ENCODE assay signal across 8 cellular contexts in genomic region chr9:130106860-130107848, GRCh38. TPM values are rescaled to one million over a fixed set of nuclear protein-coding genes. Genes with fewer than 3 reads are reported as not detected.
DNase-seq lines count a peak whose midpoint lies in the region; ATAC-seq, FAIRE-seq and TF ChIP-seq lines count a peak whose summit lies in the region.

No MANE protein-coding gene starts in this region.

- peak overlapping the region in 1 of 12 donors; percentile 73 for H3K27ac ChIP-seq in heart left ventricle
- H3K27ac ChIP-seq in prostate gland: peak overlapping the region; percentile 41 to 51

- peak overlapping the region; percentile 48 to 74 for H3K27ac Mint-ChIP-seq in T-cell
- H3K27ac Mint-ChIP-seq in activated naive CD8-positive, alpha-beta T cell treated with anti-CD3 and anti-CD28 coated beads, Interleukin-2, amount 50 U/mL, for 24 hours: peak overlapping the region; percentile 88

- no peak overlapping the region for H3K4me3 Mint-ChIP-seq in T-cell
- peak overlapping the region; percentile 30 for H3K4me3 Mint-ChIP-seq in activated naive CD8-positive, alpha-beta T cell treated with anti-CD3 and anti-CD28 coated beads, Interleukin-2, amount 50 U/mL, for 24 hours

- no peaks in the 10 kb centered on the region for H3K27me3 ChIP-seq in GM06990 (replicated peaks; ENCODE audit: control insufficient read depth, insufficient read depth, low read length)
- H3K27me3 ChIP-seq in heart left ventricle: no peaks in the 10 kb centered on the region
- no peaks in the 10 kb centered on the region for H3K27me3 ChIP-seq in prostate gland (replicated peaks; ENCODE audit: insufficient read depth)

- DNase-seq in GM06990 (ENCODE audit: extremely low read depth, insufficient read length) (no peak), NCI-H1048 (lab: John Stamatoyannopoulos, UW) (peak; percentile 32), T-cell (peak; percentile 56 to 89 (median 81)), heart left ventricle (peak; percentile 69 to 91 (median 79)), prostate gland (ENCODE audit: low spot score) (peak; percentile 82), urothelium cell line (ENCODE audit: low spot score) (peak; percentile 64)
- DNase-seq in activated naive CD8-positive, alpha-beta T cell treated with anti-CD3 and anti-CD28 coated beads, Interleukin-2, amount 50 U/mL, for 24 hours: peak; percentile 86

- WGBS in heart left ventricle, 4 donors: 46 to 51% (median 48%) methylated on average over 12 of the region's 12 CpGs
- WGBS in prostate gland: 28% methylated on average over 12 of the region's 12 CpGs

- peak; percentile 78 to 92 (median 90) for ATAC-seq in T-cell (replicated peaks in 1 of 4)
- peak; percentile 94 for ATAC-seq in activated naive CD8-positive, alpha-beta T cell treated with anti-CD3 and anti-CD28 coated beads, Interleukin-2, amount 50 U/mL, for 24 hours
- ATAC-seq in heart left ventricle: peak in 3 of 4 donors; percentile 80 to 87 (median 86)
- no peak for ATAC-seq in HG03432 (IDR thresholded peaks at IDR 0.05; ENCODE audit: unreplicated experiment)

- CTCF ChIA-PET in T-cell (lab: Charles Lee): interaction anchor here (0.6 to 3.6 kb wide), 9 partner anchors 10 to 235 kb away, joined by 3 to 17 read pairs (median 6); no protein-coding TSS in a partner anchor

- peak; percentile 87 for FAIRE-seq in urothelium cell line (lab: Jason Lieb, UNC)

- H3K36me3 ChIP-seq in GM06990 (ENCODE audit: control insufficient read depth, insufficient read depth, low read length) (peaks cover 19% of the 10 kb centered on the region), heart left ventricle (peaks cover 0 to 97% (median 82%) of the 10 kb centered on the region in 9 donors), prostate gland (peaks cover 0 to 11% of the 10 kb centered on the region in 2 donors)

- H3K4me3 ChIP-seq in GM06990 (replicated peaks; ENCODE audit: low read depth, low read length): no peak overlapping the region
- H3K4me3 ChIP-seq in heart left ventricle: no peak overlapping the region
- no peak overlapping the region for H3K4me3 ChIP-seq in prostate gland

- no peaks in the 10 kb centered on the region for H3K9me3 Mint-ChIP-seq in T-cell
- H3K9me3 Mint-ChIP-seq in activated naive CD8-positive, alpha-beta T cell treated with anti-CD3 and anti-CD28 coated beads, Interleukin-2, amount 50 U/mL, for 24 hours: no peaks in the 10 kb centered on the region

- peaks cover 47% of the 10 kb centered on the region for H3K36me3 Mint-ChIP-seq in T-cell
- peaks cover 47% of the 10 kb centered on the region for H3K36me3 Mint-ChIP-seq in activated naive CD8-positive, alpha-beta T cell treated with anti-CD3 and anti-CD28 coated beads, Interleukin-2, amount 50 U/mL, for 24 hours (ENCODE audit: low read depth)

- TF ChIP-seq POLR2A in heart left ventricle (IDR thresholded peaks at IDR 0.05) (no peak), prostate gland (IDR thresholded peaks at IDR 0.05) (no peak)

- TF ChIP-seq CTCF in GM06990 (IDR thresholded peaks at IDR 0.05; ENCODE audit: insufficient read depth, low read length, poor library complexity, severe bottlenecking) (peak; percentile 76), heart left ventricle (IDR thresholded peaks at IDR 0.05) (peak; percentile 69 to 86 (median 80)), prostate gland (IDR thresholded peaks at IDR 0.05) (peak; percentile 65 to 84 (median 80))

- intact Hi-C loops in heart left ventricle (cut with DNase I): loop anchor here (1.0 to 10.0 kb wide), 10 partner anchors 80 to 578 kb away; no protein-coding TSS in a partner anchor
- intact Hi-C loops in prostate gland (cut with DNase I): loop anchor here (1.0 to 5.0 kb wide), 2 partner anchors 129 to 575 kb away; no protein-coding TSS in a partner anchor

- peaks cover 0 to 11% (median 0%) of the 10 kb centered on the region in 12 donors for H3K4me1 ChIP-seq in heart left ventricle
- H3K4me1 ChIP-seq in prostate gland (replicated peaks): no peaks in the 10 kb centered on the region

- POLR2A ChIA-PET in T-cell (lab: Charles Lee): interaction anchor here in 1 of 2 donors (0.6 kb wide), 1 partner anchor 143 kb away, joined by 3 read pairs; no protein-coding TSS in a partner anchor

- no peaks in the 10 kb centered on the region for H3K27me3 Mint-ChIP-seq in T-cell
- no peaks in the 10 kb centered on the region for H3K27me3 Mint-ChIP-seq in activated naive CD8-positive, alpha-beta T cell treated with anti-CD3 and anti-CD28 coated beads, Interleukin-2, amount 50 U/mL, for 24 hours

- H3K4me1 Mint-ChIP-seq in T-cell: peaks cover 15 to 22% (median 18%) of the 10 kb centered on the region in 3 donors
- peaks cover 49% of the 10 kb centered on the region for H3K4me1 Mint-ChIP-seq in activated naive CD8-positive, alpha-beta T cell treated with anti-CD3 and anti-CD28 coated beads, Interleukin-2, amount 50 U/mL, for 24 hours

- H3K9me3 ChIP-seq in heart left ventricle: no peaks in the 10 kb centered on the region
- H3K9me3 ChIP-seq in prostate gland: no peaks in the 10 kb centered on the region

RNA-seq across cellular contexts. Expression of gene GPR107, which starts 53.4 kb away (rescaled TPM):
- total RNA-seq in T-cell (10 to 100 TPM; 21.3 to 29.1 (median 22.1) TPM), heart left ventricle (10 to 100 TPM; 16.1 to 33.2 (median 21.3) TPM), prostate gland (10 to 100 TPM; 36.3 to 51.5 TPM)
- polyA plus RNA-seq in heart left ventricle: 10 to 100 TPM in 1 of 2 donors, 1 to 10 TPM in 1; 7.0 to 30.5 TPM
